In genomic region chr4:17009871-17010367, GRCh38 we compare ENCODE assay signal across 25 cellular contexts.
"Had no signal": no experiment of that assay in that cellular context is flagged by ENCODE, and none has a peak within 500 bp of the region (broad histone marks: within the 10 kb centered on the region; RNA-seq: fewer than 3 reads in every experiment).

No MANE protein-coding gene starts in this region.

- H3K4me1 Mint-ChIP-seq: activated T-helper 17 cell treated with anti-CD3 and anti-CD28 coated beads, Interleukin-2, amount 50 U/mL, for 72 hours; central memory CD8-positive, alpha-beta T cell; T-helper 17 cell had no signal

- H3K27ac ChIP-seq: brain microvascular endothelial cell, coronary artery, dorsolateral prefrontal cortex, epithelial cell of prostate had no signal

- H3K4me3 Mint-ChIP-seq: activated CD8-positive, alpha-beta T cell treated with anti-CD3 and anti-CD28 coated beads for 36 hours; activated naive CD8-positive, alpha-beta T cell; activated T-cell treated with anti-CD3 and anti-CD28 coated beads, Interleukin-2, amount 50 U/mL, for 4 hours; activated T-helper 17 cell treated with anti-CD3 and anti-CD28 coated beads, Interleukin-2, amount 50 U/mL, for 72 hours; central memory CD8-positive, alpha-beta T cell; dendritic cell treated with granulocyte-macrophage colony-stimulating factor and Interleukin-4, amounts not matched to agents 40 ng/mL and 50 ng/mL, for 4 days; T-helper 17 cell had no signal

- H3K27me3 ChIP-seq: brain microvascular endothelial cell, dorsolateral prefrontal cortex had no signal

- H3K4me3 ChIP-seq: coronary artery, dorsolateral prefrontal cortex had no signal

- H3K9me3 Mint-ChIP-seq: activated CD8-positive, alpha-beta T cell treated with anti-CD3 and anti-CD28 coated beads for 36 hours; activated T-cell treated with anti-CD3 and anti-CD28 coated beads, Interleukin-2, amount 50 U/mL, for 4 hours; activated T-helper 17 cell treated with anti-CD3 and anti-CD28 coated beads, Interleukin-2, amount 50 U/mL, for 72 hours; central memory CD8-positive, alpha-beta T cell; dendritic cell treated with granulocyte-macrophage colony-stimulating factor and Interleukin-4, amounts not matched to agents 40 ng/mL and 50 ng/mL, for 4 days had no signal

- H3K36me3 Mint-ChIP-seq: activated naive CD8-positive, alpha-beta T cell had no signal

- H3K36me3 ChIP-seq: brain microvascular endothelial cell had no signal

- ATAC-seq: activated CD8-positive, alpha-beta T cell treated with anti-CD3 and anti-CD28 coated beads for 36 hours; activated T-cell treated with anti-CD3 and anti-CD28 coated beads, Interleukin-2, amount 50 U/mL, for 4 hours; activated T-helper 17 cell treated with anti-CD3 and anti-CD28 coated beads, Interleukin-2, amount 50 U/mL, for 72 hours; T-helper 17 cell had no signal

- H3K27ac Mint-ChIP-seq: activated CD8-positive, alpha-beta T cell treated with anti-CD3 and anti-CD28 coated beads for 36 hours; activated naive CD8-positive, alpha-beta T cell; activated T-helper 17 cell treated with anti-CD3 and anti-CD28 coated beads, Interleukin-2, amount 50 U/mL, for 72 hours; dendritic cell treated with granulocyte-macrophage colony-stimulating factor and Interleukin-4, amounts not matched to agents 40 ng/mL and 50 ng/mL, for 4 days; T-helper 17 cell had no signal

- DNase-seq: activated CD4-positive, alpha-beta T cell treated with anti-CD3 and anti-CD28 coated beads for 48 hours; activated CD4-positive, alpha-beta T cell treated with anti-CD3 and anti-CD28 coated beads, Interleukin-2, amount 50 U/mL, for 1 hour; activated CD4-positive, alpha-beta T cell treated with anti-CD3 and anti-CD28 coated beads, Interleukin-2, amount 50 U/mL, for 48 hours; activated CD4-positive, CD25-positive, alpha-beta regulatory T cell; activated CD4-positive, CD25-positive, alpha-beta regulatory T cell treated with anti-CD3 and anti-CD28 coated beads, Interleukin-2, amount 50 U/mL, for 72 hours; activated CD8-positive, alpha-beta memory T cell treated with anti-CD3 and anti-CD28 coated beads for 24 hours; activated CD8-positive, alpha-beta T cell treated with anti-CD3 and anti-CD28 coated beads for 36 hours; activated effector memory CD4-positive, alpha-beta T cell treated with Interleukin-2 at 50 U/mL for 16 hours; activated gamma-delta T cell treated with Interleukin-2 at 50 U/mL for 16 hours; activated naive CD4-positive, alpha-beta T cell treated with anti-CD3 and anti-CD28 coated beads, Interleukin-2, amount 50 U/mL, for 16 hours; activated naive CD4-positive, alpha-beta T cell treated with Interleukin-2 at 50 U/mL for 16 hours; activated T-cell treated with anti-CD3 and anti-CD28 coated beads, Interleukin-2, amount 50 U/mL, for 4 hours; amniotic stem cell; brain microvascular endothelial cell; dorsolateral prefrontal cortex; effector memory CD4-positive, alpha-beta T cell; foreskin fibroblast; hippocampal formation; T-helper 17 cell had no signal

- H3K27me3 Mint-ChIP-seq: activated naive CD8-positive, alpha-beta T cell; central memory CD8-positive, alpha-beta T cell; dendritic cell treated with granulocyte-macrophage colony-stimulating factor and Interleukin-4, amounts not matched to agents 40 ng/mL and 50 ng/mL, for 4 days had no signal
